Comparison of ENCODE assay signal across 8 cellular contexts in the genomic region with DNA sequence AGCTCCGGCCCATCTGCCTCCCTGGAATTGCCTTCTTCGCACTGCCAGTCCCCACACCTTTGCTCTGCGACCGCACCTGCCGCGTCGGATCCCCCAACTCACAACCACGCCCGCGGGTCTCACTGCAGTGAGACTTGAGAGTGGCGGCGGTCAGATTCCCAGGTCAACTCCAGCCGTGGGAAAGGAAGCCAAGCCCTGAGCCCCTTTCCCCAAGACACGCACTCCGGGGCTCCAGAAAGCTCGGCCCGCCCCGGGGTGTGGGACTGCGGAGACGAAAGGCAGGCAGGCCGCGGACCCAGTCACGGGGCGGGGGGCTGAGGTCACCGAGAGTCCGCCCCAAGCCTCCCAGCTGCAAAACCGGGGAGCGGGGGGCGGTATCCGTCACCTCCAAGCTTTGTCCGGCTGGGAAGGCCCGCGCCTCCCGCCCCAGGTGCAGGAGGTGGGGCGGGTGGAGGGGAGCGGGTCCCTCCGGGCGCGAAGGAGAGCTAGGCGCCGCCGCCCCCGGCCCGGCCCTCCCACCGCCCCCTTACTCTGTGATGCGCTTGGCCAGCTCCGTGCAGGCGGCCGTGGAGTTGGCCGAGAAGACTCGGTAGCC. TPM values are rescaled to one million over a fixed set of nuclear protein-coding genes. Genes with fewer than 3 reads are reported as not detected.
DNase-seq lines count a peak whose midpoint lies in the region; ATAC-seq lines count a peak whose summit lies in the region.

No MANE protein-coding gene starts in this region.

- in situ Hi-C loops in Caki2 (cut with HindIII; ENCODE audit: low pct_unique_long_range_greater_than_20kb, low sequenced_read_pairs): no loop called here

- H3K4me3 Mint-ChIP-seq in activated T-cell treated with anti-CD3 and anti-CD28 coated beads, Interleukin-2, amount 50 U/mL, for 4 hours: peak overlapping the region; percentile 94

- no peaks in the 10 kb centered on the region for H3K36me3 Mint-ChIP-seq in activated T-cell treated with anti-CD3 and anti-CD28 coated beads, Interleukin-2, amount 50 U/mL, for 4 hours (ENCODE audit: insufficient read depth)

- DNase-seq in Caki2 (ENCODE audit: low read depth): peak; percentile 23
- peak; percentile 19 for DNase-seq in HT-29 (ENCODE audit: low spot score)
- DNase-seq in activated T-cell treated with anti-CD3 and anti-CD28 coated beads, Interleukin-2, amount 50 U/mL, for 4 hours: no peak
- DNase-seq in glomerular visceral epithelial cell (ENCODE audit: extremely low spot score): peak; percentile 50
- DNase-seq in posterior cingulate gyrus: peak in 6 of 10 donors; percentile 12 to 85 (median 32)
- no peak for DNase-seq in NCI-H187 treated with DMSO at 0.1 percent for 48 hours (lab: John Stamatoyannopoulos, UW)
- DNase-seq in DMS114 treated with DMSO at 0.1 percent for 48 hours (lab: John Stamatoyannopoulos, UW; ENCODE audit: unreplicated experiment): no peak

- H3K4me1 Mint-ChIP-seq in activated T-cell treated with anti-CD3 and anti-CD28 coated beads, Interleukin-2, amount 50 U/mL, for 4 hours (ENCODE audit: low read depth): peaks cover 14% of the 10 kb centered on the region

- H3K27me3 Mint-ChIP-seq in activated T-cell treated with anti-CD3 and anti-CD28 coated beads, Interleukin-2, amount 50 U/mL, for 4 hours (ENCODE audit: low read depth): peaks cover 2% of the 10 kb centered on the region

- no peaks in the 10 kb centered on the region for H3K9me3 Mint-ChIP-seq in activated T-cell treated with anti-CD3 and anti-CD28 coated beads, Interleukin-2, amount 50 U/mL, for 4 hours

- peak; percentile 32 for ATAC-seq in GM19455 (IDR thresholded peaks at IDR 0.05; ENCODE audit: unreplicated experiment)
- peak in 1 of 2 donors; percentile 6 for ATAC-seq in activated T-cell treated with anti-CD3 and anti-CD28 coated beads, Interleukin-2, amount 50 U/mL, for 4 hours

- intact Hi-C loops in posterior cingulate gyrus (cut with DNase I): no loop called here

RNA-seq across cellular contexts. Expression of gene PRPSAP1, which starts 0.6 kb away (rescaled TPM):
- total RNA-seq in Caki2 (2014; rRNA removed; shearing (Covaris generic); ENCODE audit: low replicate concordance): 49.0 and 68.5 TPM in 2 replicates
- total RNA-seq in HT-29 (2014; rRNA removed; shearing (Covaris generic)): 31.7 and 35.5 TPM in 2 replicates
- 10 to 100 TPM; 28.1 to 32.3 (median 31.8) TPM for total RNA-seq in activated T-cell treated with anti-CD3 and anti-CD28 coated beads, Interleukin-2, amount 50 U/mL, for 4 hours

RNA-seq across cellular contexts. Expression of gene SPHK1, which starts 31.3 kb away (rescaled TPM):
- 18.5 and 33.9 TPM in 2 replicates for total RNA-seq in Caki2 (2014; rRNA removed; shearing (Covaris generic); ENCODE audit: low replicate concordance)
- 2.7 and 4.4 TPM in 2 replicates for total RNA-seq in HT-29 (2014; rRNA removed; shearing (Covaris generic))
- total RNA-seq in activated T-cell treated with anti-CD3 and anti-CD28 coated beads, Interleukin-2, amount 50 U/mL, for 4 hours: 10 to 100 TPM; 16.9 to 22.2 (median 17.4) TPM

RNA-seq across cellular contexts. Expression of gene QRICH2, which starts 45.0 kb away (rescaled TPM):
- 1.4 and 3.6 TPM in 2 replicates for total RNA-seq in Caki2 (2014; rRNA removed; shearing (Covaris generic); ENCODE audit: low replicate concordance)
- total RNA-seq in HT-29 (2014; rRNA removed; shearing (Covaris generic)): 0.05 and 0.18 TPM in 2 replicates
- total RNA-seq in activated T-cell treated with anti-CD3 and anti-CD28 coated beads, Interleukin-2, amount 50 U/mL, for 4 hours: 1 to 10 TPM; 1.1 to 2.1 (median 1.2) TPM

Comparison
In these comparisons a context has a peak if more than half of its experiments do, and no peak if none do; other contexts are left out.
1. DNase-seq: peak in Caki2 (single experiment), HT-29 (single experiment), glomerular visceral epithelial cell (single experiment) and posterior cingulate gyrus (6 of 10); none in activated T-cell treated with anti-CD3 and anti-CD28 coated beads, Interleukin-2, amount 50 U/mL, for 4 hours (single experiment), NCI-H187 treated with DMSO at 0.1 percent for 48 hours (single experiment) and DMS114 treated with DMSO at 0.1 percent for 48 hours (single experiment).